Comparison of ENCODE assay signal across 22 cellular contexts in the genomic region with DNA sequence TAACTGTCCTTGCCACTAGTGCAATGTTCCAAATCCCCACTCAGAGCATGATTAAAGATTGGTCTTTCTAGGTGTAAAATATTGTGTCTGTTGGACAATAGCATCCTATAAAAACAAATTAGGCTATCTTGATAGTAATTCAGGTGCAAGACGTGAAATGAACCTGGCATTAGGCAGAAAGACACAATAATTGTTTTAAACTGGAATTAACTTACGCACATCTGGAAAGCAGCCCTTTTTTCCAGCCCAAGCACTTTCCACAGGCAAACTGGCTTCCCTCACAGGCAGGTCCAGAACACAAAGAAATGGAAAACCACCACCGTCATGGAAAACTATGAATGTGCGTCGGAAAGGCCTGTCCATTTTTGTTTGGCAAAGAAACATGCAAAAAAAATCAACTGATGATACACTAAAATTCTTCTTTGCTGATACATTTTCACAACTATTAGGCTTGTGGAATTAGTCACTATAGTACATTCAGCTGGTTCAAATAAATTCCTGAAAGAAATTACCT.
"Had no signal": no experiment of that assay in that cellular context is flagged by ENCODE, and none has a peak within 500 bp of the region (broad histone marks: within the 10 kb centered on the region; RNA-seq: fewer than 3 reads in every experiment).

No MANE protein-coding gene starts in this region.

- FAIRE-seq: endometrium, kidney, small intestine had no signal

- H3K4me1 Mint-ChIP-seq: memory B cell; naive thymus-derived CD4-positive, alpha-beta T cell; nephron progenitor cell had no signal

- DNase-seq: dorsolateral prefrontal cortex; effector CD8-positive, alpha-beta T cell; foreskin keratinocyte; kidney; left cardiac atrium; left ventricle myocardium inferior; lower lobe of right lung; naive thymus-derived CD4-positive, alpha-beta T cell; nephron progenitor cell; ovary; small intestine; stimulated activated CD4-positive, alpha-beta T cell treated with anti-CD3 and anti-CD28 coated beads, Interleukin-12 subunit alpha, Interleukin-12 subunit beta, amount 100 ng/mL, for 4 hours; stimulated activated naive CD4-positive, alpha-beta T cell; stomach; substantia nigra; transverse colon had no signal

- H3K27ac Mint-ChIP-seq: memory B cell; naive thymus-derived CD4-positive, alpha-beta T cell; nephron progenitor cell had no signal

- H3K4me1 ChIP-seq: foreskin keratinocyte, left ventricle myocardium inferior, lower lobe of right lung, right atrium auricular region, stomach, transverse colon had no signal

- H3K36me3 ChIP-seq: left ventricle myocardium inferior, lower lobe of right lung, ovary, right atrium auricular region, stomach, thoracic aorta, transverse colon had no signal

- H3K27ac ChIP-seq: coronary artery, dorsolateral prefrontal cortex, foreskin keratinocyte, left ventricle myocardium inferior, lower lobe of right lung, ovary, right atrium auricular region, stomach, thoracic aorta, transverse colon had no signal

- H3K4me3 Mint-ChIP-seq: memory B cell; naive thymus-derived CD4-positive, alpha-beta T cell; nephron progenitor cell had no signal

- ATAC-seq: esophagus mucosa; foreskin keratinocyte; left cardiac atrium; lower lobe of right lung; naive thymus-derived CD4-positive, alpha-beta T cell had no signal

- H3K4me3 ChIP-seq: coronary artery, dorsolateral prefrontal cortex, left ventricle myocardium inferior, lower lobe of right lung, ovary, right atrium auricular region, stomach, thoracic aorta, transverse colon had no signal

- H3K9me3 ChIP-seq: left ventricle myocardium inferior, lower lobe of right lung, ovary, right atrium auricular region, thoracic aorta, transverse colon had no signal

- H3K36me3 Mint-ChIP-seq: memory B cell; naive thymus-derived CD4-positive, alpha-beta T cell had no signal

- H3K9me3 Mint-ChIP-seq: nephron progenitor cell had no signal

- H3K27me3 ChIP-seq: foreskin keratinocyte, ovary, right atrium auricular region, stomach, transverse colon had no signal
